ENCODE assay signal across 9 cellular contexts in the genomic region with DNA sequence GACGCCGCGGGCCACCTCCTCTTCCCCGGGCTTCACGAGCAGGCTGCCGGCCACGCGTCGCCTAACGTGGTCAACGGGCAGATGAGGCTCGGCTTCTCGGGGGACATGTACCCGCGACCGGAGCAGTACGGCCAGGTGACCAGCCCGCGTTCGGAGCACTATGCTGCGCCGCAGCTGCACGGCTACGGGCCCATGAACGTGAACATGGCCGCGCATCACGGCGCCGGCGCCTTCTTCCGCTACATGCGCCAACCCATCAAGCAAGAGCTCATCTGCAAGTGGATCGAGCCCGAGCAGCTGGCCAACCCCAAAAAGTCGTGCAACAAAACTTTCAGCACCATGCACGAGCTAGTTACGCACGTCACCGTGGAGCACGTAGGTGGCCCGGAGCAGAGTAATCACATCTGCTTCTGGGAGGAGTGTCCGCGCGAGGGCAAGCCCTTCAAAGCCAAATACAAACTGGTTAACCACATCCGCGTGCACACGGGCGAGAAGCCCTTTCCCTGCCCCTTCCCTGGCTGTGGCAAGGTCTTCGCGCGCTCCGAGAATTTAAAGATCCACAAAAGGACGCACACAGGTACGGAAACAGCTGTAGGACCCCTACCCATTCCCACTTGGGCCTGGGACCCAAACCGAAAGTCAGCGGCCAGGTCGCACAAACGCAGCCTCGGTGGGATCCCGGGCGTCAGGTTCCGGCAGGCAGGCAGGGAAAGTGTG. TPM values are rescaled to one million over a fixed set of nuclear protein-coding genes. Genes with fewer than 3 reads are reported as not detected.
DNase-seq lines count a peak whose midpoint lies in the region; ATAC-seq, FAIRE-seq and TF ChIP-seq lines count a peak whose summit lies in the region.
"Had no signal": no experiment of that assay in that cellular context is flagged by ENCODE, and none has a peak within 500 bp of the region (broad histone marks: within the 10 kb centered on the region; RNA-seq: fewer than 3 reads in every experiment).

No MANE protein-coding gene starts in this region.

- no peak overlapping the region for H3K27ac ChIP-seq in CD8-positive, alpha-beta memory T cell (ENCODE audit: low read depth, low read length)
- H3K27ac ChIP-seq in neuronal stem cell (replicated peaks; ENCODE audit: low read length) (no peak overlapping the region), PC-3 (ENCODE audit: low read length) (no peak overlapping the region)

- peak overlapping the region; percentile 48 for H2BK5ac ChIP-seq in neuronal stem cell (ENCODE audit: low read length)

- H3K4me2 ChIP-seq in neuronal stem cell (ENCODE audit: insufficient read depth, low read length, poor library complexity, severe bottlenecking) (peak overlapping the region; percentile 85), PC-3 (ENCODE audit: low read length) (no peak overlapping the region)

- BruUV-seq in PC-3 (replicated peaks; lab: Mats Ljungman, UMichigan), result no TSS peak

- no peak overlapping the region for H4K91ac ChIP-seq in neuronal stem cell (ENCODE audit: low read depth, low read length, poor library complexity)

- H3K9me3 Mint-ChIP-seq in CD8-positive, alpha-beta memory T cell, result peaks cover 12 to 52% (median 35%) of the 10 kb centered on the region in 5 donors

- no peak for DNase-seq in CD8-positive, alpha-beta memory T cell
- peak; percentile 76 for DNase-seq in MG63
- peak; percentile 65 for DNase-seq in ecto neural progenitor cell (ENCODE audit: low spot score)
- DNase-seq in neuronal stem cell (ENCODE audit: low spot score), result peak; percentile 32
- no peak for DNase-seq in PC-3
- no peak for DNase-seq in D721Med (ENCODE audit: insufficient read length, low spot score)
- no peak for DNase-seq in NCI-H345 (lab: John Stamatoyannopoulos, UW)

- intact Hi-C loops in PC-3 (cut with micrococcal nuclease), result no loop called here

- no peaks in the 10 kb centered on the region for H3K36me3 ChIP-seq in CD8-positive, alpha-beta memory T cell (ENCODE audit: insufficient read depth, low read length)
- peaks cover 55% of the 10 kb centered on the region for H3K36me3 ChIP-seq in MG63
- H3K36me3 ChIP-seq in neuronal stem cell (replicated peaks in 1 of 2; ENCODE audit: control insufficient read depth in 2 of 2, insufficient read depth in 2 of 2, low read length in 2 of 2), result peaks cover 0 to 31% of the 10 kb centered on the region in 2 donors
- H3K36me3 ChIP-seq in PC-3 (ENCODE audit: low read depth, low read length), result no peaks in the 10 kb centered on the region

- H2BK15ac ChIP-seq in neuronal stem cell (ENCODE audit: low read length), result peak overlapping the region; percentile 63

- no peak overlapping the region for H4K8ac ChIP-seq in neuronal stem cell (ENCODE audit: low read depth, low read length)

- no peak overlapping the region for H3K27ac Mint-ChIP-seq in CD8-positive, alpha-beta memory T cell

- no peak overlapping the region for H3K14ac ChIP-seq in neuronal stem cell (ENCODE audit: low read length)

- H3K4me1 Mint-ChIP-seq in CD8-positive, alpha-beta memory T cell, result peaks cover 26 to 35% (median 33%) of the 10 kb centered on the region in 3 donors

- peak overlapping the region; percentile 87 for H3K23ac ChIP-seq in neuronal stem cell (ENCODE audit: low read depth, low read length, poor library complexity)

- CTCF ChIA-PET in CD8-positive, alpha-beta memory T cell (lab: Charles Lee), result no interaction called here
- CTCF ChIA-PET in PC-3 (lab: Charles Lee), result no interaction called here

- H3K18ac ChIP-seq in neuronal stem cell (ENCODE audit: low read length), result peak overlapping the region; percentile 84

- H3K79me1 ChIP-seq in neuronal stem cell (ENCODE audit: low read depth, low read length), result peaks cover 13% of the 10 kb centered on the region

- H3K9ac ChIP-seq in neuronal stem cell (ENCODE audit: low read depth, low read length, poor library complexity) (peak overlapping the region; percentile 72), PC-3 (ENCODE audit: low read length) (no peak overlapping the region)

- H3K4ac ChIP-seq in neuronal stem cell (ENCODE audit: low read length), result no peak overlapping the region

- H3K79me2 ChIP-seq in PC-3 (ENCODE audit: low read length), result no peaks in the 10 kb centered on the region

- H2AFZ ChIP-seq in neuronal stem cell (ENCODE audit: low read length) (peak overlapping the region; percentile 91), PC-3 (ENCODE audit: low read length) (no peak overlapping the region)

- H3K27me3 Mint-ChIP-seq in CD8-positive, alpha-beta memory T cell, result peaks cover 71 to 80% of the 10 kb centered on the region in 2 donors

- H4K20me1 ChIP-seq in PC-3 (ENCODE audit: low read length), result no peaks in the 10 kb centered on the region

- peak overlapping the region; percentile 41 for H2BK120ac ChIP-seq in neuronal stem cell (ENCODE audit: low read depth, low read length)

- H3K9me3 ChIP-seq in CD8-positive, alpha-beta memory T cell (ENCODE audit: low read length), result no peaks in the 10 kb centered on the region
- H3K9me3 ChIP-seq in MG63 (no peaks in the 10 kb centered on the region), neuronal stem cell (replicated peaks in 1 of 2; ENCODE audit: control insufficient read depth in 2 of 2, insufficient read depth in 1 of 2, low read depth in 1 of 2, low read length in 2 of 2) (peaks cover 0 to 13% of the 10 kb centered on the region in 2 donors), PC-3 (ENCODE audit: low read length) (no peaks in the 10 kb centered on the region)

- peak overlapping the region in 6 of 7 donors; percentile 3 to 73 (median 50) for H3K4me3 Mint-ChIP-seq in CD8-positive, alpha-beta memory T cell

- no peaks in the 10 kb centered on the region for H3K4me1 ChIP-seq in CD8-positive, alpha-beta memory T cell (ENCODE audit: insufficient read depth, low read length)
- H3K4me1 ChIP-seq in neuronal stem cell (ENCODE audit: control insufficient read depth in 2 of 2, insufficient read depth in 1 of 2, low read depth in 1 of 2, low read length in 2 of 2), result peaks cover 8 to 24% of the 10 kb centered on the region in 2 donors
- no peaks in the 10 kb centered on the region for H3K4me1 ChIP-seq in PC-3 (ENCODE audit: insufficient read depth, low read length)

- peaks cover 42% of the 10 kb centered on the region for H3K27me3 ChIP-seq in CD8-positive, alpha-beta memory T cell (ENCODE audit: insufficient read depth, low read length, poor library complexity, severe bottlenecking)
- H3K27me3 ChIP-seq in MG63, result no peaks in the 10 kb centered on the region
- peaks cover 25 to 88% (median 28%) of the 10 kb centered on the region in 3 experiments for H3K27me3 ChIP-seq in neuronal stem cell (ENCODE audit: control insufficient read depth in 3 of 3, insufficient read depth in 3 of 3, low read depth in 1 of 3, low read length in 3 of 3)
- peaks cover 88% of the 10 kb centered on the region for H3K27me3 ChIP-seq in PC-3 (ENCODE audit: low read length)

- peak overlapping the region; percentile 93 for H2AK5ac ChIP-seq in neuronal stem cell (ENCODE audit: low read depth, low read length)

- no CpG with 5 or more reads among the region's 63 CpGs for WGBS in neuronal stem cell (ENCODE audit: extremely low coverage in 2 of 2, insufficient read length in 2 of 2, insufficient replicate concordance in 1 of 2), 2 donors

- peak overlapping the region; percentile 82 for H2BK12ac ChIP-seq in neuronal stem cell (ENCODE audit: low read length)

- ATAC-seq in GM21526 (IDR thresholded peaks at IDR 0.05; ENCODE audit: low FRiP score, unreplicated experiment) (no peak), PC-3 (no peak)

- no peak for FAIRE-seq in D721Med (lab: Jason Lieb, UNC)

- H3F3A ChIP-seq in PC-3 (ENCODE audit: low read length, unreplicated experiment), result no peaks in the 10 kb centered on the region

- peaks cover 0 to 8% (median 1%) of the 10 kb centered on the region in 3 donors for H3K36me3 Mint-ChIP-seq in CD8-positive, alpha-beta memory T cell

- no peak for TF ChIP-seq CTCF in PC-3 (conservative IDR thresholded peaks at IDR 0.05; ENCODE audit: low read depth, low read length)
- no peak for TF ChIP-seq CTCF in D721Med (IDR thresholded peaks at IDR 0.05; ENCODE audit: insufficient read depth, missing control alignments)

- H3K4me3 ChIP-seq in CD8-positive, alpha-beta memory T cell (ENCODE audit: low read length), result peak overlapping the region; percentile 26
- H3K4me3 ChIP-seq in MG63 (peak overlapping the region; percentile 73), neuronal stem cell (ENCODE audit: low read length in 2 of 2) (peak overlapping the region; percentile 61 to 76), PC-3 (ENCODE audit: low read length) (no peak overlapping the region)

- POLR2A ChIA-PET in CD8-positive, alpha-beta memory T cell (lab: Charles Lee), result no interaction called here
- POLR2A ChIA-PET in PC-3 (lab: Charles Lee; ENCODE audit: unreplicated experiment), result no interaction called here

- no peaks in the 10 kb centered on the region for H3K9me2 ChIP-seq in PC-3 (replicated peaks; ENCODE audit: low read length)

RNA-seq across cellular contexts. Expression of a gene that starts 1.5 kb away (rescaled TPM):
- total RNA-seq in CD8-positive, alpha-beta memory T cell, result not detected
- polyA plus RNA-seq in CD8-positive, alpha-beta memory T cell, result not detected
- 24.3 and 31.9 TPM in 2 replicates for total RNA-seq in MG63 (2014; rRNA removed; shearing (Covaris generic); ENCODE audit: low replicate concordance)
- polyA plus RNA-seq in neuronal stem cell (2013, experiment 1 of 2), result 24.9 TPM
- polyA plus RNA-seq in neuronal stem cell (2013, experiment 2 of 2), result 27.0 TPM
- total RNA-seq in PC-3 (2014; rRNA removed), result not detected in 2 replicates
- total RNA-seq: T-helper 2 cell treated with Interferon-gamma antibody and Interleukin-4, amounts not matched to agents 100 ng/mL and 5 ng/mL, for 36 hours had no signal

RNA-seq across cellular contexts. Expression of a gene that starts 4.3 kb away (rescaled TPM):
- total RNA-seq in CD8-positive, alpha-beta memory T cell, result not detected
- polyA plus RNA-seq in CD8-positive, alpha-beta memory T cell, result not detected
- total RNA-seq in MG63 (2014; rRNA removed; shearing (Covaris generic); ENCODE audit: low replicate concordance), result 1.5 and 2.2 TPM in 2 replicates
- 0.67 TPM for polyA plus RNA-seq in neuronal stem cell (2013, experiment 1 of 2)
- polyA plus RNA-seq in neuronal stem cell (2013, experiment 2 of 2), result 0.78 TPM
- total RNA-seq in PC-3 (2014; rRNA removed), result not detected in 2 replicates
- total RNA-seq: T-helper 2 cell treated with Interferon-gamma antibody and Interleukin-4, amounts not matched to agents 100 ng/mL and 5 ng/mL, for 36 hours had no signal

Comparison
In these comparisons a context has a peak if more than half of its experiments do, and no peak if none do; other contexts are left out.
1. DNase-seq: peak in MG63 (single experiment), ecto neural progenitor cell (single experiment) and neuronal stem cell (single experiment); none in CD8-positive, alpha-beta memory T cell (0 of 5), PC-3 (single experiment), D721Med (single experiment) and NCI-H345 (single experiment).
2. RNA of a gene that starts 1.5 kb away (total RNA-seq): 24.3 to 31.9 TPM in MG63; not detected in CD8-positive, alpha-beta memory T cell and not detected in PC-3; every median in the first group is over 10 times any median in the second.